In genomic region chr12:123119808-123120207, GRCh38 we compare ENCODE assay signal across 1 cellular context.
TF ChIP-seq lines count a peak whose summit lies in the region.

No MANE protein-coding gene starts in this region.

TF ChIP-seq in WTC11, 78 proteins besides CTCF, POLR2A, EP300 and RAD21 (continued from another document):
- TF ChIP-seq E2F1 (CRISPR knock-in tag; IDR thresholded peaks at IDR 0.05): no peak
- TF ChIP-seq ZNF317 (CRISPR knock-in tag; IDR thresholded peaks at IDR 0.05; ENCODE audit: borderline replicate concordance, low read depth): no peak
TF ChIP-seq in WTC11: peak in this region for 0.
